In genomic region chr7:73538510-73538909, GRCh38 we compare ENCODE assay signal across 5 cellular contexts. TPM values are rescaled to one million over a fixed set of nuclear protein-coding genes. Genes with fewer than 3 reads are reported as not detected.
A peak's percentile ranks its signal among the peaks of the same experiment; 100 is the strongest.
DNase-seq lines count a peak whose midpoint lies in the region; ATAC-seq, FAIRE-seq and TF ChIP-seq lines count a peak whose summit lies in the region.
"Not testable (repeated sequence)": the region's sequence is repeated elsewhere in the genome, so short reads cannot be mapped to it uniquely, and the experiment has no call there.

No MANE protein-coding gene starts in this region.

- 93% methylated on average over 2 of the region's 2 CpGs for WGBS in K562 (ENCODE audit: insufficient coverage, low coverage, missing lambda C conversion rate)

- TF ChIP-seq EP300 in K562 (IDR thresholded peaks at IDR 0.05; ENCODE audit: low read length): not testable (repeated sequence)

- not testable (repeated sequence) for H3K4me2 ChIP-seq in K562 (ENCODE audit: insufficient read depth, low read length)

- not testable (repeated sequence) for BruUV-seq in K562 (replicated peaks; lab: Mats Ljungman, UMichigan)

- H3K9me3 ChIP-seq in HEK293 (ENCODE audit: control insufficient read depth, insufficient read depth, low read depth, low read length); K562 (replicated peaks; ENCODE audit: control insufficient read depth, insufficient read depth, low read depth, low read length): not testable (repeated sequence)

- not testable (repeated sequence) for TF ChIP-seq POLR2A in K562 (conservative IDR thresholded peaks at IDR 0.05)

- peaks cover 11 to 51% of the 10 kb centered on the region in 2 experiments for H3K36me3 ChIP-seq in HEK293 (ENCODE audit: control insufficient read depth in 2 of 2, insufficient read depth in 1 of 2, low read length in 2 of 2)
- peaks cover 76% of the 10 kb centered on the region; the same call in 2 of the 3 replicates for H3K36me3 ChIP-seq in K562 (ENCODE audit: control insufficient read depth, insufficient read depth, low read length)

- not testable (repeated sequence) for H3K9me1 ChIP-seq in K562 (ENCODE audit: control insufficient read depth, insufficient read depth, low read length)

- H4K20me1 ChIP-seq in K562 (replicated peaks; ENCODE audit: control insufficient read depth, insufficient read depth, low read length): not testable (repeated sequence)

- H3K27me3 Mint-ChIP-seq in activated naive CD4-positive, alpha-beta T cell treated with anti-CD3 and anti-CD28 coated beads, Interleukin-2, amount 50 U/mL, for 24 hours: not testable (repeated sequence)

- not testable (repeated sequence) for FAIRE-seq in K562 (lab: Jason Lieb, UNC)

- in situ Hi-C loops in K562 (cut with MboI): not testable (repeated sequence)

- H3K4me3 ChIP-seq in HEK293 (ENCODE audit: low read depth, low read length); K562: not testable (repeated sequence)

- H3K9me3 Mint-ChIP-seq in activated naive CD4-positive, alpha-beta T cell treated with anti-CD3 and anti-CD28 coated beads, Interleukin-2, amount 50 U/mL, for 24 hours: not testable (repeated sequence)

- POLR2A ChIA-PET in HEK293 (lab: Yijun Ruan, JAX) (interaction anchor here (0.7 to 2.7 kb wide), 3 partner anchors 8 to 16 kb away, joined by 3 to 9 read pairs (median 3); partner anchors contain the start of gene BAZ1B), K562 (lab: Yijun Ruan, JAX) (interaction anchor here (0.6 to 3.6 kb wide), 6 partner anchors 10 to 35 kb away, joined by 3 to 19 read pairs (median 4); partner anchors contain the start of gene BAZ1B)

- not testable (repeated sequence) for H3K4me1 ChIP-seq in HEK293 (ENCODE audit: control insufficient read depth, insufficient read depth, low read length); K562 (replicated peaks in 1 of 2; ENCODE audit: control insufficient read depth in 2 of 2, insufficient read depth in 2 of 2, low read length in 2 of 2)

- TF ChIP-seq RAD21 in K562 (CRISPR knock-in tag; conservative IDR thresholded peaks at IDR 0.05 in 1 of 2, IDR thresholded peaks at IDR 0.05 in 1 of 2): not testable (repeated sequence)

- H3K27me3 ChIP-seq in K562 (ENCODE audit: control insufficient read depth in 2 of 2, insufficient read depth in 2 of 2, low read length in 2 of 2): not testable (repeated sequence)

- H3K79me2 ChIP-seq in K562 (ENCODE audit: control insufficient read depth, insufficient read depth, low read length): not testable (repeated sequence)

- not testable (repeated sequence) for DNase-seq in K562 (ENCODE audit: extremely low read depth in 1 of 4, low spot score in 3 of 4)
- peak; percentile 24 for DNase-seq in cardiac septum (ENCODE audit: low spot score)
- peak; percentile 16 for DNase-seq in posterior vena cava (ENCODE audit: low spot score)

- H3K36me3 Mint-ChIP-seq in activated naive CD4-positive, alpha-beta T cell treated with anti-CD3 and anti-CD28 coated beads, Interleukin-2, amount 50 U/mL, for 24 hours: not testable (repeated sequence)

- not testable (repeated sequence) for ATAC-seq in K562

- not testable (repeated sequence) for H3K4me3 Mint-ChIP-seq in activated naive CD4-positive, alpha-beta T cell treated with anti-CD3 and anti-CD28 coated beads, Interleukin-2, amount 50 U/mL, for 24 hours

- not testable (repeated sequence) for H3K9ac ChIP-seq in K562 (ENCODE audit: insufficient read depth in 1 of 2, low read depth in 2 of 2, low read length in 2 of 2)

- CTCF ChIA-PET in HEK293 (lab: Yijun Ruan, JAX); K562 (lab: Yijun Ruan, JAX; ENCODE audit: low intra/inter-chr PET ratio): not testable (repeated sequence)

- H3K4me1 Mint-ChIP-seq in activated naive CD4-positive, alpha-beta T cell treated with anti-CD3 and anti-CD28 coated beads, Interleukin-2, amount 50 U/mL, for 24 hours: not testable (repeated sequence)

- not testable (repeated sequence) for H3K27ac ChIP-seq in HEK293 (ENCODE audit: extremely low read depth, low read depth, low read length); K562 (ENCODE audit: extremely low read depth, low read depth, low read length)

- peak overlapping the region; percentile 65 for H3K27ac Mint-ChIP-seq in activated naive CD4-positive, alpha-beta T cell treated with anti-CD3 and anti-CD28 coated beads, Interleukin-2, amount 50 U/mL, for 24 hours

- intact Hi-C loops in K562 (cut with micrococcal nuclease); cardiac septum (cut with DNase I); posterior vena cava (cut with DNase I): not testable (repeated sequence)

- not testable (repeated sequence) for TF ChIP-seq CTCF in HEK293 (tag by site-specific recombination; IDR thresholded peaks at IDR 0.05); K562 (IDR thresholded peaks at IDR 0.05 in 2 of 3, conservative IDR thresholded peaks at IDR 0.05 in 1 of 3; ENCODE audit: insufficient read depth in 2 of 3, low read depth in 1 of 3, low read length in 3 of 3)

- H2AFZ ChIP-seq in K562 (ENCODE audit: low read depth, low read length): not testable (repeated sequence)

TF ChIP-seq in HEK293, 187 proteins besides CTCF, POLR2A, EP300 and RAD21:
- TF ChIP-seq ZNF121 (tag by site-specific recombination; IDR thresholded peaks at IDR 0.05): peak; percentile 89
TF ChIP-seq in HEK293: peak in this region for 1; not testable (repeated sequence) for 186.

TF ChIP-seq in K562, 482 proteins besides CTCF, POLR2A, EP300 and RAD21:
- peak; percentile 74 for TF ChIP-seq ZNF121 (CRISPR knock-in tag; conservative IDR thresholded peaks at IDR 0.05)

RNA-seq across cellular contexts. Expression of gene BAZ1B, which starts 16.4 kb away (rescaled TPM):
- 64.1 and 159 TPM in 2 replicates for total RNA-seq in K562 (2011; cell fraction: chromatin; rRNA removed; ENCODE audit: low replicate concordance)
- total RNA-seq in K562 (2011; cell fraction: nucleolus; rRNA removed): 37.9 and 44.9 TPM in 2 replicates
- total RNA-seq in K562 (2011; cell fraction: nucleoplasm; rRNA removed): 79.0 and 92.8 TPM in 2 replicates
- total RNA-seq in K562 (2014; rRNA removed) (79.5 and 89.0 TPM in 2 replicates), K562 (2014; rRNA removed; fragmentation: Illumina TruSeq; extraction: Trizol) (129 and 136 TPM in 2 replicates), K562 (2015; rRNA removed; fragmentation: Illumina TruSeq; extraction: Trizol) (131 and 134 TPM in 2 replicates), K562 (2021) (100 and 107 TPM in 2 replicates), cardiac septum (45.7 TPM), posterior vena cava (10 to 100 TPM; 43.5 to 50.6 TPM)
- polyA plus RNA-seq in K562 (2011; rRNA removed) (28.8 and 50.9 TPM in 2 replicates), K562 (2014; fragmentation: Illumina TruSeq; extraction: Trizol) (94.3 and 110 TPM in 2 replicates), K562 (2014; fragmentation: Nextera tagmentation; extraction: Ambion mirVana) (10 to 100 TPM; 15.0 to 27.5 TPM), K562 (2014; rRNA removed) (56.3 and 68.4 TPM in 2 replicates)
- polyA plus RNA-seq in K562 (2011; cell fraction: cytosol; rRNA removed): 22.0 and 24.5 TPM in 2 replicates
- 25.8 and 37.2 TPM in 2 replicates for polyA plus RNA-seq in K562 (2011; cell fraction: nucleus; rRNA removed)
- 63.5 and 70.7 TPM in 2 replicates for polyA plus RNA-seq in K562 (2012)
- polyA minus RNA-seq in K562 (2011; rRNA and poly(A)+ RNA removed): 81.7 and 114 TPM in 2 replicates
- polyA minus RNA-seq in K562 (2011; cell fraction: cytosol; rRNA and poly(A)+ RNA removed): 41.5 and 59.2 TPM in 2 replicates
- 19.9 and 33.0 TPM in 2 replicates for polyA minus RNA-seq in K562 (2011; cell fraction: nucleus; rRNA and poly(A)+ RNA removed)

RNA-seq across cellular contexts. Expression of gene BCL7B, which starts 19.0 kb away (rescaled TPM):
- total RNA-seq in K562 (2011; cell fraction: chromatin; rRNA removed; ENCODE audit: low replicate concordance): 35.3 and 79.3 TPM in 2 replicates
- total RNA-seq in K562 (2011; cell fraction: nucleolus; rRNA removed): 50.1 and 62.0 TPM in 2 replicates
- total RNA-seq in K562 (2011; cell fraction: nucleoplasm; rRNA removed): 53.5 and 56.9 TPM in 2 replicates
- 26.1 and 27.8 TPM in 2 replicates for total RNA-seq in K562 (2014; rRNA removed)
- 21.4 and 23.0 TPM in 2 replicates for total RNA-seq in K562 (2014; rRNA removed; fragmentation: Illumina TruSeq; extraction: Trizol)
- 30.2 and 32.9 TPM in 2 replicates for total RNA-seq in K562 (2015; rRNA removed; fragmentation: Illumina TruSeq; extraction: Trizol)
- total RNA-seq in K562 (2021): 57.5 and 59.2 TPM in 2 replicates
- 45.3 and 53.1 TPM in 2 replicates for polyA plus RNA-seq in K562 (2011; rRNA removed)
- 44.7 and 90.9 TPM in 2 replicates for polyA plus RNA-seq in K562 (2011; cell fraction: cytosol; rRNA removed)
- 28.1 and 45.3 TPM in 2 replicates for polyA plus RNA-seq in K562 (2011; cell fraction: nucleus; rRNA removed)
- polyA plus RNA-seq in K562 (2012): 66.1 and 72.9 TPM in 2 replicates
- 67.8 and 73.2 TPM in 2 replicates for polyA plus RNA-seq in K562 (2014; fragmentation: Illumina TruSeq; extraction: Trizol)
- 10 to 100 TPM in 1 of 2 experiments, 1 to 10 TPM in 1; 10.0 to 13.4 TPM for polyA plus RNA-seq in K562 (2014; fragmentation: Nextera tagmentation; extraction: Ambion mirVana)
- 54.4 and 70.6 TPM in 2 replicates for polyA plus RNA-seq in K562 (2014; rRNA removed)
- polyA minus RNA-seq in K562 (2011; rRNA and poly(A)+ RNA removed): 23.5 and 40.3 TPM in 2 replicates
- 27.4 and 33.3 TPM in 2 replicates for polyA minus RNA-seq in K562 (2011; cell fraction: cytosol; rRNA and poly(A)+ RNA removed)
- polyA minus RNA-seq in K562 (2011; cell fraction: nucleus; rRNA and poly(A)+ RNA removed): 13.7 and 15.9 TPM in 2 replicates
- total RNA-seq in cardiac septum: 68.9 TPM
- total RNA-seq in posterior vena cava: 10 to 100 TPM; 59.0 to 79.2 TPM

RNA-seq across cellular contexts. Expression of gene TBL2, which starts 39.9 kb away (rescaled TPM):
- total RNA-seq in K562 (2011; cell fraction: chromatin; rRNA removed; ENCODE audit: low replicate concordance): 126 and 292 TPM in 2 replicates
- total RNA-seq in K562 (2011; cell fraction: nucleolus; rRNA removed): 220 and 224 TPM in 2 replicates
- 142 and 163 TPM in 2 replicates for total RNA-seq in K562 (2011; cell fraction: nucleoplasm; rRNA removed)
- total RNA-seq in K562 (2014; rRNA removed) (82.1 and 123 TPM in 2 replicates), K562 (2014; rRNA removed; fragmentation: Illumina TruSeq; extraction: Trizol) (40.0 and 42.0 TPM in 2 replicates), K562 (2015; rRNA removed; fragmentation: Illumina TruSeq; extraction: Trizol) (54.1 and 60.6 TPM in 2 replicates), K562 (2021) (70.3 and 70.8 TPM in 2 replicates), cardiac septum (13.6 TPM), posterior vena cava (10 to 100 TPM; 21.7 to 24.4 TPM)
- polyA plus RNA-seq in K562 (2011; rRNA removed) (47.7 and 49.2 TPM in 2 replicates), K562 (2014; fragmentation: Illumina TruSeq; extraction: Trizol) (43.8 and 48.8 TPM in 2 replicates), K562 (2014; fragmentation: Nextera tagmentation; extraction: Ambion mirVana) (1 to 10 TPM; 2.5 to 3.0 TPM), K562 (2014; rRNA removed) (61.5 and 67.3 TPM in 2 replicates)
- polyA plus RNA-seq in K562 (2011; cell fraction: cytosol; rRNA removed): 48.9 and 107 TPM in 2 replicates
- 45.7 and 87.5 TPM in 2 replicates for polyA plus RNA-seq in K562 (2011; cell fraction: nucleus; rRNA removed)
- polyA plus RNA-seq in K562 (2012): 51.9 and 71.5 TPM in 2 replicates
- polyA minus RNA-seq in K562 (2011; rRNA and poly(A)+ RNA removed): 57.4 and 92.0 TPM in 2 replicates
- 81.1 and 112 TPM in 2 replicates for polyA minus RNA-seq in K562 (2011; cell fraction: cytosol; rRNA and poly(A)+ RNA removed)
- 51.6 and 57.1 TPM in 2 replicates for polyA minus RNA-seq in K562 (2011; cell fraction: nucleus; rRNA and poly(A)+ RNA removed)
